In genomic region chr20:59565768-59566461, GRCh38 we compare ENCODE assay signal across 24 cellular contexts. TPM values are rescaled to one million over a fixed set of nuclear protein-coding genes. Genes with fewer than 3 reads are reported as not detected.
DNase-seq lines count a peak whose midpoint lies in the region; ATAC-seq, FAIRE-seq and TF ChIP-seq lines count a peak whose summit lies in the region.
"Had no signal": no experiment of that assay in that cellular context is flagged by ENCODE, and none has a peak within 500 bp of the region (broad histone marks: within the 10 kb centered on the region; RNA-seq: fewer than 3 reads in every experiment).

No MANE protein-coding gene starts in this region.

- DNase-seq in GM13976 (ENCODE audit: low spot score) (peak; percentile 20), Panc1 (ENCODE audit: low read depth, low spot score) (no peak), kidney (peak; percentile 37), upper lobe of right lung (peak; percentile 46)
- DNase-seq: CD4-positive, alpha-beta T cell; COR-L47; DMS 273 treated with DMSO at 0.1 percent for 48 hours; DMS79 treated with DMSO at 0.1 percent for 48 hours; H9; KG1; NCI-H1092; NCI-H1436; NCI-H1930; NCI-H510A; NK-92 treated with Interleukin-12 subunit alpha and Interleukin-12 subunit beta, amount 100 ng/mL, for 24 hours; Peyer's patch; SJCRH30 had no signal

- H3K4me3 ChIP-seq in Panc1 (ENCODE audit: low read depth in 2 of 2, low read length in 2 of 2) (no peak overlapping the region), kidney (ENCODE audit: low read length in 2 of 2) (no peak overlapping the region), upper lobe of right lung (no peak overlapping the region)
- H3K4me3 ChIP-seq: BLaER1, Peyer's patch, SJCRH30 had no signal

- no peak for FAIRE-seq in kidney (lab: Jason Lieb, UNC)
- FAIRE-seq: GM12891, GM18507 had no signal

- H3K27me3 ChIP-seq in Panc1 (ENCODE audit: control insufficient read depth, insufficient read depth, low read length) (no peaks in the 10 kb centered on the region; the same call in 1 of the 2 replicates), upper lobe of right lung (peaks cover 6% of the 10 kb centered on the region)
- H3K27me3 ChIP-seq: BLaER1, Peyer's patch had no signal

- TF ChIP-seq CTCF in GM13976 (IDR thresholded peaks at IDR 0.05; ENCODE audit: borderline replicate concordance, control extremely low read depth, extremely low read depth, insufficient read depth, missing control alignments) (no peak), Panc1 (IDR thresholded peaks at IDR 0.05) (no peak), kidney (IDR thresholded peaks at IDR 0.05; ENCODE audit: borderline replicate concordance, extremely low read depth, insufficient read depth) (no peak), upper lobe of right lung (IDR thresholded peaks at IDR 0.05) (no peak)

- in situ Hi-C loops in GM13976 (cut with MboI; ENCODE audit: low sequenced_read_pairs, unreplicated experiment): no loop called here
- in situ Hi-C loops in Panc1 (cut with HindIII; ENCODE audit: low pct_unique_long_range_greater_than_20kb, low sequenced_read_pairs): no loop called here

- no TSS peak for BruUV-seq in Panc1 (replicated peaks; lab: Mats Ljungman, UMichigan)

- peak; percentile 49; the same call in 1 of the 2 replicates for ATAC-seq in Panc1
- ATAC-seq in upper lobe of right lung: no peak
- no peak for ATAC-seq in HG02884 (IDR thresholded peaks at IDR 0.05; ENCODE audit: unreplicated experiment)
- no peak for ATAC-seq in GM19351 (IDR thresholded peaks at IDR 0.05; ENCODE audit: unreplicated experiment)
- no peak for ATAC-seq in GM21381 (IDR thresholded peaks at IDR 0.05; ENCODE audit: unreplicated experiment)
- ATAC-seq in GM19324 (IDR thresholded peaks at IDR 0.05; ENCODE audit: low FRiP score, unreplicated experiment): no peak

- no peak overlapping the region for H3K27ac ChIP-seq in Panc1 (ENCODE audit: low read length)
- no peak overlapping the region for H3K27ac ChIP-seq in kidney (ENCODE audit: low read depth in 2 of 2, low read length in 2 of 2)
- no peak overlapping the region for H3K27ac ChIP-seq in upper lobe of right lung
- H3K27ac ChIP-seq: BLaER1, Peyer's patch, SJCRH30 had no signal

- CTCF ChIA-PET in Panc1 (lab: Charles Lee): interaction anchor here (0.6 kb wide), 1 partner anchor 273 kb away, joined by 7 read pairs; no protein-coding TSS in a partner anchor

- POLR2A ChIA-PET in Panc1 (lab: Charles Lee): no interaction called here

- H3K9me3 ChIP-seq in Panc1 (ENCODE audit: control insufficient read depth, insufficient read depth, low read depth, low read length) (no peaks in the 10 kb centered on the region), kidney (ENCODE audit: control insufficient read depth in 1 of 2, low read length in 2 of 2) (no peaks in the 10 kb centered on the region), upper lobe of right lung (no peaks in the 10 kb centered on the region)
- H3K9me3 ChIP-seq: BLaER1, Peyer's patch, SJCRH30 had no signal

- intact Hi-C loops in Panc1 (cut with micrococcal nuclease; ENCODE audit: unreplicated experiment) (no loop called here), kidney (cut with DNase I) (loop anchor here (10.0 kb wide), 1 partner anchor 189 kb away; no protein-coding TSS in a partner anchor), upper lobe of right lung (cut with DNase I) (no loop called here)

- H3K36me3 ChIP-seq in Panc1 (ENCODE audit: control insufficient read depth, insufficient read depth, low read length) (no peaks in the 10 kb centered on the region), kidney (ENCODE audit: control insufficient read depth in 1 of 2, insufficient read depth in 2 of 2, low read length in 2 of 2) (no peaks in the 10 kb centered on the region), upper lobe of right lung (no peaks in the 10 kb centered on the region)
- H3K36me3 ChIP-seq: BLaER1, Peyer's patch, SJCRH30 had no signal

- H3K4me1 ChIP-seq in Panc1 (ENCODE audit: control insufficient read depth, insufficient read depth, low read length) (no peaks in the 10 kb centered on the region), kidney (ENCODE audit: control insufficient read depth in 1 of 2, insufficient read depth in 1 of 2, low read depth in 1 of 2, low read length in 2 of 2) (no peaks in the 10 kb centered on the region), upper lobe of right lung (no peaks in the 10 kb centered on the region)
- H3K4me1 ChIP-seq: BLaER1, Peyer's patch, SJCRH30 had no signal

- no peak overlapping the region for H3K9ac ChIP-seq in kidney (ENCODE audit: low read length in 2 of 2)
- H3K9ac ChIP-seq: BLaER1 had no signal

RNA-seq across cellular contexts. Expression of gene PHACTR3, which starts 38.4 kb away (rescaled TPM):
- 0.10 TPM for total RNA-seq in Panc1 (2021; ENCODE audit: unreplicated experiment)
- polyA plus RNA-seq in Panc1 (2012; ENCODE audit: insufficient read length): not detected
- total RNA-seq in kidney: 12.3 TPM
- polyA plus RNA-seq in kidney (ENCODE audit: insufficient read depth, low read depth, low replicate concordance): 1.7 TPM
- total RNA-seq in upper lobe of right lung: 18.2 TPM
- total RNA-seq: CD4-positive, alpha-beta T cell; H9; SJCRH30 had no signal

Comparison
In these comparisons a context has a peak if more than half of its experiments do, and no peak if none do; other contexts are left out.
1. RNA of gene PHACTR3, which starts 38.4 kb away (total RNA-seq): 18.2 TPM in upper lobe of right lung (single experiment) and 12.3 TPM in kidney (single experiment); 0.10 TPM in Panc1 (single experiment); every median in the first group is over 10 times any median in the second.